Comparison of ENCODE assay signal across 8 cellular contexts in the genomic region with DNA sequence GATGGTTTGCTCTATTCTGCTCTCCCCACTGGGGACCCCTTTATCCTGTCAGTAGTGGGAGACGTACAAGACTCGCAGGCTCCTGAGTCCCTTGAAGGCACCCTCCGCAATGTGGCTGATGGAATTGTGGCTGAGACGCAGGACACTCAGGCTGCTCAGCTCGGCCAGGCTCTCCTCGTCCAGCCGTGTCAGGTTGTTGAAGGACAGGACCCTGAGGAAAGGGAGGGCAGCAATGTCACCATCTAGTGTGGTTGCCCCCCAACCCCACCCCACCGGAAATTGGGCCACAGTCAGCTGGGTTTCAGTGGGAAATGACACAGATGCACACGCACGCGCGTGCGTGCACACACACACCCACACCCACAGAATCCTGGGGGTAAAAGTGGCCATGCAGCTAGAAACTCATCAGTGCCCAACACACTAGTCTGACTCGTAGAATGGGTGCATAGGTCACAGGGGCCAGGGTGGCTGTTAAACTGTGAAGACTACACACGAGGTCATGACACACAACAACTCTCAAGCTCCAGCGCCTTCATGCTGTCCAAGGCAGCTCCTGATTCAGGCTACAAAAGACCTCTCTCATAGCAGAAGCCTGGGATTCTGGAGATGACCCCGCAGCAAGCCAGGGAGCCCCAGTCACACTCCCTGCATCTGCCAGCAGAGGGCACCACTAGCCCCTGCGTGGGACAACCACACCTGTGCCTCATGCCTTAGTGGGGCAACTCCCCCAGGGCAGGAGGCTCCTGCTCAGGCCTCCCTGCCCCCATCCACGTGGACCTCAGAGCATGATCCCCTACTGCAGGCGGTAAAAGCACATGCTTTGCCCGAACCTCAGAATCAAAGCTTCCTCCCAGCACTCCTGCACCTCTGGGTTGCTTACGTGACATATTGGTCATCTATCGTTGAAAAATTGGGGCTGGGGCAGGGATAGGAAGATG.
DNase-seq lines count a peak whose midpoint lies in the region; ATAC-seq and TF ChIP-seq lines count a peak whose summit lies in the region.

No MANE protein-coding gene starts in this region.

- H3K4me3 ChIP-seq in A673 (ENCODE audit: low read depth, low read length, poor library complexity, severe bottlenecking) (no peak overlapping the region), SK-N-SH (ENCODE audit: low read depth in 2 of 2, low read length in 1 of 2) (no peak overlapping the region; a peak in 1 of 4 replicates)

- peaks cover 1% of the 10 kb centered on the region for H3K36me3 Mint-ChIP-seq in activated naive CD8-positive, alpha-beta T cell treated with anti-CD3 and anti-CD28 coated beads for 36 hours

- CTCF ChIA-PET in A673 (lab: Charles Lee) (interaction anchor here (1.4 kb wide), 1 partner anchor 414 kb away, joined by 4 read pairs; no protein-coding TSS in a partner anchor), SK-N-SH (lab: Yijun Ruan, JAX) (interaction anchor here (0.6 to 6.5 kb wide), 69 partner anchors 9 to 706 kb away, joined by 3 to 70 read pairs (median 4); no protein-coding TSS in a partner anchor)

- no peaks in the 10 kb centered on the region for H3F3A ChIP-seq in SK-N-SH (replicated peaks; ENCODE audit: insufficient read depth)

- DNase-seq in A673 (ENCODE audit: low spot score) (peak; percentile 62), SK-N-SH (peak; percentile 91), left ventricle myocardium superior (peak; percentile 87), sciatic nerve (ENCODE audit: low spot score) (peak; percentile 87), NCI-H1694 (lab: John Stamatoyannopoulos, UW) (no peak)
- peak; percentile 70 for DNase-seq in activated naive CD8-positive, alpha-beta T cell treated with anti-CD3 and anti-CD28 coated beads for 36 hours

- no peak overlapping the region for H3K4me3 Mint-ChIP-seq in activated naive CD8-positive, alpha-beta T cell treated with anti-CD3 and anti-CD28 coated beads for 36 hours

- H3K4me1 ChIP-seq in A673 (ENCODE audit: insufficient read depth, low read length, poor library complexity, severe bottlenecking): no peaks in the 10 kb centered on the region
- peaks cover 0 to 5% of the 10 kb centered on the region in 2 experiments; a peak in 2 of 4 replicates for H3K4me1 ChIP-seq in SK-N-SH (ENCODE audit: control insufficient read depth in 1 of 2, insufficient read depth in 2 of 2, low read depth in 1 of 2, low read length in 1 of 2)

- H4K20me1 ChIP-seq in SK-N-SH (ENCODE audit: insufficient read depth): no peaks in the 10 kb centered on the region

- H3K36me3 ChIP-seq in A673 (ENCODE audit: insufficient read depth, low read length, poor library complexity, severe bottlenecking) (no peaks in the 10 kb centered on the region), SK-N-SH (replicated peaks in 1 of 2; ENCODE audit: control insufficient read depth in 1 of 2, insufficient read depth in 2 of 2, low read length in 1 of 2) (no peaks in the 10 kb centered on the region)

- no peaks in the 10 kb centered on the region for H3K4me1 Mint-ChIP-seq in activated naive CD8-positive, alpha-beta T cell treated with anti-CD3 and anti-CD28 coated beads for 36 hours

- peak; percentile 75 for TF ChIP-seq CTCF in A673 (conservative IDR thresholded peaks at IDR 0.05; ENCODE audit: low read depth, low read length)
- peak; percentile 89 for TF ChIP-seq CTCF in SK-N-SH (IDR thresholded peaks at IDR 0.05)

- no peak overlapping the region for H3K4me2 ChIP-seq in SK-N-SH

- TF ChIP-seq EP300 in SK-N-SH (IDR thresholded peaks at IDR 0.05; ENCODE audit: borderline replicate concordance in 1 of 2, low read depth in 1 of 2, low read length in 1 of 2): no peak

- H2AFZ ChIP-seq in SK-N-SH (ENCODE audit: low read depth): no peak overlapping the region

- POLR2A ChIA-PET in A673 (lab: Charles Lee; ENCODE audit: low non-redundant PET) (no interaction called here), SK-N-SH (lab: Yijun Ruan, JAX) (no interaction called here)

- H3K9me3 Mint-ChIP-seq in activated naive CD8-positive, alpha-beta T cell treated with anti-CD3 and anti-CD28 coated beads for 36 hours: no peaks in the 10 kb centered on the region

- no TSS peak for BruUV-seq in A673 (replicated peaks; lab: Mats Ljungman, UMichigan)

- no peaks in the 10 kb centered on the region for H3K79me2 ChIP-seq in SK-N-SH (ENCODE audit: insufficient read depth)

- H3K27me3 Mint-ChIP-seq in activated naive CD8-positive, alpha-beta T cell treated with anti-CD3 and anti-CD28 coated beads for 36 hours: no peaks in the 10 kb centered on the region

- TF ChIP-seq RAD21 in SK-N-SH (IDR thresholded peaks at IDR 0.05; ENCODE audit: low read length): peak; percentile 81

- no peak overlapping the region for H3K27ac Mint-ChIP-seq in activated naive CD8-positive, alpha-beta T cell treated with anti-CD3 and anti-CD28 coated beads for 36 hours

- H3K9me3 ChIP-seq in A673 (ENCODE audit: low read depth, low read length, poor library complexity, severe bottlenecking) (no peaks in the 10 kb centered on the region), SK-N-SH (no peaks in the 10 kb centered on the region)

- no peaks in the 10 kb centered on the region for H3K27me3 ChIP-seq in A673 (replicated peaks; ENCODE audit: insufficient read depth, low read depth, low read length, poor library complexity)
- no peaks in the 10 kb centered on the region for H3K27me3 ChIP-seq in SK-N-SH (ENCODE audit: insufficient read depth)

- 73% methylated on average over 21 of the region's 23 CpGs for WGBS in SK-N-SH (ENCODE audit: low lambda C conversion rate)

- intact Hi-C loops in A673 (cut with micrococcal nuclease; ENCODE audit: unreplicated experiment) (loop anchor here (2.0 to 10.0 kb wide), 2 partner anchors 87 to 411 kb away; no protein-coding TSS in a partner anchor), left ventricle myocardium superior (cut with micrococcal nuclease) (loop anchor here (10.0 kb wide), 1 partner anchor 407 kb away; no protein-coding TSS in a partner anchor), sciatic nerve (cut with DNase I) (loop anchor here (10.0 kb wide), 1 partner anchor 407 kb away; no protein-coding TSS in a partner anchor)

- no peaks in the 10 kb centered on the region for H3K9me2 ChIP-seq in SK-N-SH

- ATAC-seq in GM18498 (IDR thresholded peaks at IDR 0.05; ENCODE audit: unreplicated experiment) (peak; percentile 85), HG02970 (IDR thresholded peaks at IDR 0.05; ENCODE audit: low FRiP score, unreplicated experiment) (peak; percentile 60), left ventricle myocardium superior (peak; percentile 57), sciatic nerve (peak; percentile 81)

- H3K9ac ChIP-seq in SK-N-SH: no peak overlapping the region

- H3K27ac ChIP-seq in A673 (ENCODE audit: low read depth, low read length, poor library complexity, severe bottlenecking) (no peak overlapping the region), SK-N-SH (ENCODE audit: low read depth in 2 of 2, low read length in 1 of 2) (no peak overlapping the region)

TF ChIP-seq in SK-N-SH, 30 proteins besides CTCF, POLR2A, EP300 and RAD21:
- TF ChIP-seq SIN3A (IDR thresholded peaks at IDR 0.05; ENCODE audit: borderline replicate concordance, low read depth, low read length) (no peak), JUND (IDR thresholded peaks at IDR 0.05) (no peak), TCF12 (IDR thresholded peaks at IDR 0.05) (no peak), SMC3 (IDR thresholded peaks at IDR 0.05; ENCODE audit: low read depth, low read length) (peak; percentile 93)
